ENCODE assay signal across 12 cellular contexts in the genomic region with DNA sequence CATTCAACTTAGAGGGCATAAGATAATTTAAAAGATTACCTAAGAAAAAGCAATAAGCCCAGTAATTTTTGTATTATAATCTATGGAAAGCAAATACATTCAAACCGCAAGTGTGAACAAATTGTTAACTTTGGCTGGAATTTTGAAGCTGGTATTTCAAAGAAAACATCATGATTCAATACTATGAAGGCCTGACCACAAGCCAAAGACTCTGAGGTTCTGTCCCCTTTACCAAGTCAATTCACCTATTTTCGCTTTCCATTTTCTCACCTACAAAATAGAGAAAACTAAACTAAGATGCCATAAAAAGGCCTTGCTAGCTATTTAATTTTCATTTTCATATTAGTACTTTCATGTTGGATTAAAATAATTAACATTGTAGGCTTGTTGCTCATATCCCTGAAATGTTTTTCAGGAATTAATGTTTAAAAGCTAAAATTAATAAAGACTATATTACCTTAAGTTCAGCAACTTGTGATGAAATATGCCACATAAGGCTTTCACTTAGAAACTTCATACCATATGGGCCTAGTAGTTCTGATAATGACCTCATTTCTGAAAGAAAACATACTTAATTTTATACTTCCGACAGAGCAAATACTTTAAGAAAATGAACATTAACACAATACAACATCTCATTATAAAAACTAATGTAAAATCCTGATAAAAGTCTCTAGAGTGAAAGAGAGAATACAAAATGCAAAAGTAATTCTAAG.
DNase-seq lines count a peak whose midpoint lies in the region; FAIRE-seq and TF ChIP-seq lines count a peak whose summit lies in the region.
"Had no signal": no experiment of that assay in that cellular context is flagged by ENCODE, and none has a peak within 500 bp of the region (broad histone marks: within the 10 kb centered on the region; RNA-seq: fewer than 3 reads in every experiment).

No MANE protein-coding gene starts in this region.

- no peak overlapping the region for H2BK120ac ChIP-seq in neuronal stem cell (ENCODE audit: low read depth, low read length)

- no peak overlapping the region for H2BK12ac ChIP-seq in neuronal stem cell (ENCODE audit: low read length)

- peaks cover 2 to 93% of the 10 kb centered on the region in 2 donors for H3K36me3 ChIP-seq in neuronal stem cell (replicated peaks in 1 of 2; ENCODE audit: control insufficient read depth in 2 of 2, insufficient read depth in 2 of 2, low read length in 2 of 2)

- FAIRE-seq in GM19239 (lab: Jason Lieb, UNC) (no peak), GM12891 (lab: Jason Lieb, UNC) (no peak)

- H2BK15ac ChIP-seq in neuronal stem cell (ENCODE audit: low read length) = no peak overlapping the region

- no peaks in the 10 kb centered on the region for H3K79me1 ChIP-seq in neuronal stem cell (ENCODE audit: low read depth, low read length)

- H3K4ac ChIP-seq in neuronal stem cell (ENCODE audit: low read length) = no peak overlapping the region

- no peak overlapping the region for H3K18ac ChIP-seq in neuronal stem cell (ENCODE audit: low read length)

- H3K4me2 ChIP-seq in neuronal stem cell (ENCODE audit: insufficient read depth, low read length, poor library complexity, severe bottlenecking) = no peak overlapping the region

- no peak for TF ChIP-seq POLR2A in GM12891 (IDR thresholded peaks at IDR 0.05; ENCODE audit: low read depth, low read length)

- no peak overlapping the region for H2AK5ac ChIP-seq in neuronal stem cell (ENCODE audit: low read depth, low read length)

- H2BK5ac ChIP-seq in neuronal stem cell (ENCODE audit: low read length) = no peak overlapping the region

- no peak overlapping the region for H4K91ac ChIP-seq in neuronal stem cell (ENCODE audit: low read depth, low read length, poor library complexity)

- no peak overlapping the region for H3K23ac ChIP-seq in neuronal stem cell (ENCODE audit: low read depth, low read length, poor library complexity)

- no peak overlapping the region for H3K4me3 ChIP-seq in neuronal stem cell (ENCODE audit: low read length in 2 of 2)

- H2AFZ ChIP-seq in neuronal stem cell (ENCODE audit: low read length) = no peak overlapping the region

- peak; percentile 2 for DNase-seq in GM19239 (ENCODE audit: insufficient read length, low spot score)
- peak; percentile 6 for DNase-seq in H4 (ENCODE audit: low spot score)
- DNase-seq in LHCN-M2 (ENCODE audit: low read depth) = peak; percentile 9
- DNase-seq in non-pigmented ciliary epithelial cell (ENCODE audit: low read depth) = peak; percentile 37
- DNase-seq in NCI-H510A treated with DMSO at 0.1 percent for 48 hours (lab: John Stamatoyannopoulos, UW) = no peak
- no peak for DNase-seq in GM12891 (ENCODE audit: insufficient read length, low spot score)
- no peak for DNase-seq in neuronal stem cell (ENCODE audit: low spot score)
- DNase-seq: activated CD4-positive, alpha-beta T cell treated with anti-CD3 and anti-CD28 coated beads for 1 hour; amniotic stem cell; immature natural killer cell; naive thymus-derived CD4-positive, alpha-beta T cell; NCI-H524 had no signal

- no peak overlapping the region for H3K14ac ChIP-seq in neuronal stem cell (ENCODE audit: low read length)

- no peak overlapping the region for H3K27ac ChIP-seq in neuronal stem cell (replicated peaks; ENCODE audit: low read length)

- H3K9ac ChIP-seq in neuronal stem cell (ENCODE audit: low read depth, low read length, poor library complexity) = no peak overlapping the region

- WGBS in neuronal stem cell (ENCODE audit: extremely low coverage in 2 of 2, insufficient read length in 2 of 2, insufficient replicate concordance in 1 of 2), 2 donors = 100% methylated on average over 1 of the region's 3 CpGs; no CpG with 5 or more reads in 1 of the 2 donors

- H3K27me3 ChIP-seq in neuronal stem cell (ENCODE audit: control insufficient read depth in 3 of 3, insufficient read depth in 3 of 3, low read depth in 1 of 3, low read length in 3 of 3) = no peaks in the 10 kb centered on the region

- H4K8ac ChIP-seq in neuronal stem cell (ENCODE audit: low read depth, low read length) = no peak overlapping the region

- peaks cover 0 to 2% of the 10 kb centered on the region in 2 donors for H3K4me1 ChIP-seq in neuronal stem cell (ENCODE audit: control insufficient read depth in 2 of 2, insufficient read depth in 1 of 2, low read depth in 1 of 2, low read length in 2 of 2)

- no peaks in the 10 kb centered on the region for H3K9me3 ChIP-seq in neuronal stem cell (replicated peaks in 1 of 2; ENCODE audit: control insufficient read depth in 2 of 2, insufficient read depth in 1 of 2, low read depth in 1 of 2, low read length in 2 of 2)

TF ChIP-seq in GM12891, 5 proteins besides CTCF, POLR2A, EP300 and RAD21:
- TF ChIP-seq SPI1 (IDR thresholded peaks at IDR 0.05; ENCODE audit: low read depth, low read length) = no peak
- TF ChIP-seq POLR2AphosphoS5 (IDR thresholded peaks at IDR 0.05; ENCODE audit: low read depth, low read length) = no peak
- TF ChIP-seq TAF1 (IDR thresholded peaks at IDR 0.05; ENCODE audit: low read depth, low read length) = no peak
- no peak for TF ChIP-seq PAX5 (IDR thresholded peaks at IDR 0.05; ENCODE audit: insufficient read depth, low read length, severe bottlenecking)

Comparison
In these comparisons a context has a peak if more than half of its experiments do, and no peak if none do; other contexts are left out.
1. DNase-seq: peak in GM19239 (single experiment), H4 (single experiment), LHCN-M2 (single experiment) and non-pigmented ciliary epithelial cell (single experiment); none in NCI-H510A treated with DMSO at 0.1 percent for 48 hours (single experiment), GM12891 (single experiment) and neuronal stem cell (single experiment).